In genomic region chr21:37225440-37225839, GRCh38 we compare ENCODE assay signal across 12 cellular contexts. TPM values are rescaled to one million over a fixed set of nuclear protein-coding genes. Genes with fewer than 3 reads are reported as not detected.
DNase-seq lines count a peak whose midpoint lies in the region; ATAC-seq and TF ChIP-seq lines count a peak whose summit lies in the region.
"Had no signal": no experiment of that assay in that cellular context is flagged by ENCODE, and none has a peak within 500 bp of the region (broad histone marks: within the 10 kb centered on the region; RNA-seq: fewer than 3 reads in every experiment).

No MANE protein-coding gene starts in this region.

- CTCF ChIA-PET in activated CD8-positive, alpha-beta memory T cell treated with anti-CD3 and anti-CD28 coated beads, Interleukin-2, amount 10 ng/mL, durations not matched to agents 7 days and 5 days (lab: Charles Lee), result interaction anchor here (1.2 to 1.6 kb wide), 6 partner anchors 18 to 339 kb away, joined by 3 to 4 read pairs (median 4); partner anchors contain the start of gene VPS26C

- peak overlapping the region; percentile 95 for H3K27ac Mint-ChIP-seq in activated CD8-positive, alpha-beta memory T cell treated with anti-CD3 and anti-CD28 coated beads, Interleukin-2, amount 10 ng/mL, durations not matched to agents 7 days and 5 days

- H3K4me3 Mint-ChIP-seq in activated CD8-positive, alpha-beta memory T cell treated with anti-CD3 and anti-CD28 coated beads, Interleukin-2, amount 10 ng/mL, durations not matched to agents 7 days and 5 days, result peak overlapping the region; percentile 64

- H3K4me1 ChIP-seq in effector memory CD4-positive, alpha-beta T cell (ENCODE audit: control insufficient read depth, insufficient read depth, low read length, poor library complexity, severe bottlenecking), result peaks cover 13% of the 10 kb centered on the region
- H3K4me1 ChIP-seq in prostate gland (replicated peaks), result no peaks in the 10 kb centered on the region

- H3K36me3 ChIP-seq in effector memory CD4-positive, alpha-beta T cell (ENCODE audit: control insufficient read depth, insufficient read depth, low read length), result peaks cover 35% of the 10 kb centered on the region
- peaks cover 20% of the 10 kb centered on the region in 2 donors for H3K36me3 ChIP-seq in prostate gland

- peak; percentile 40 for ATAC-seq in activated CD8-positive, alpha-beta memory T cell treated with anti-CD3 and anti-CD28 coated beads, Interleukin-2, amount 10 ng/mL, durations not matched to agents 7 days and 5 days
- ATAC-seq in HG03139 (IDR thresholded peaks at IDR 0.05; ENCODE audit: unreplicated experiment), result no peak
- ATAC-seq: left cardiac atrium had no signal

- WGBS in prostate gland, result 91% methylated on average over 15 of the region's 15 CpGs

- no peaks in the 10 kb centered on the region for H3K9me3 Mint-ChIP-seq in activated CD8-positive, alpha-beta memory T cell treated with anti-CD3 and anti-CD28 coated beads, Interleukin-2, amount 10 ng/mL, durations not matched to agents 7 days and 5 days (ENCODE audit: low read depth)

- in situ Hi-C loops in KBM-7 (cut with MboI; ENCODE audit: low pct_unique_long_range_greater_than_20kb, low sequenced_read_pairs), result no loop called here

- no peaks in the 10 kb centered on the region for H3K9me3 ChIP-seq in effector memory CD4-positive, alpha-beta T cell (ENCODE audit: control insufficient read depth, low read length)
- no peaks in the 10 kb centered on the region for H3K9me3 ChIP-seq in prostate gland

- no peaks in the 10 kb centered on the region for H3K27me3 Mint-ChIP-seq in activated CD8-positive, alpha-beta memory T cell treated with anti-CD3 and anti-CD28 coated beads, Interleukin-2, amount 10 ng/mL, durations not matched to agents 7 days and 5 days

- no peak for TF ChIP-seq POLR2A in prostate gland (IDR thresholded peaks at IDR 0.05)

- peak overlapping the region; percentile 45 for H3K27ac ChIP-seq in effector memory CD4-positive, alpha-beta T cell (ENCODE audit: insufficient read depth, low read length, poor library complexity, severe bottlenecking)
- H3K27ac ChIP-seq in prostate gland, result no peak overlapping the region

- peaks cover 65% of the 10 kb centered on the region for H3K36me3 Mint-ChIP-seq in activated CD8-positive, alpha-beta memory T cell treated with anti-CD3 and anti-CD28 coated beads, Interleukin-2, amount 10 ng/mL, durations not matched to agents 7 days and 5 days

- no peak for TF ChIP-seq CTCF in prostate gland (IDR thresholded peaks at IDR 0.05)

- H3K27me3 ChIP-seq in effector memory CD4-positive, alpha-beta T cell (replicated peaks; ENCODE audit: control insufficient read depth, insufficient read depth, low read length, poor library complexity, severe bottlenecking), result no peaks in the 10 kb centered on the region
- no peaks in the 10 kb centered on the region for H3K27me3 ChIP-seq in prostate gland (replicated peaks; ENCODE audit: insufficient read depth)

- intact Hi-C loops in cardiac septum (cut with DNase I) (no loop called here), prostate gland (cut with DNase I) (no loop called here)

- peaks cover 61% of the 10 kb centered on the region for H3K4me1 Mint-ChIP-seq in activated CD8-positive, alpha-beta memory T cell treated with anti-CD3 and anti-CD28 coated beads, Interleukin-2, amount 10 ng/mL, durations not matched to agents 7 days and 5 days

- DNase-seq in KBM-7, result peak; percentile 85
- DNase-seq in activated CD8-positive, alpha-beta memory T cell treated with anti-CD3 and anti-CD28 coated beads, Interleukin-2, amount 10 ng/mL, durations not matched to agents 7 days and 5 days, result peak; percentile 91
- peak in 1 of 3 donors; percentile 11 for DNase-seq in effector memory CD4-positive, alpha-beta T cell
- peak; percentile 59 to 61 for DNase-seq in stimulated activated CD8-positive, alpha-beta memory T cell treated with anti-CD3 and anti-CD28 coated beads, Interleukin-2, amount 100 ng/mL, for 48 hours (ENCODE audit: low read depth in 2 of 2)
- DNase-seq in cardiac septum (ENCODE audit: low spot score), result no peak
- no peak for DNase-seq in prostate gland (ENCODE audit: low spot score)
- no peak for DNase-seq in DMS 273 (lab: John Stamatoyannopoulos, UW; ENCODE audit: unreplicated experiment)
- DNase-seq: caudate nucleus, DMS79 treated with DMSO at 0.1 percent for 48 hours, left cardiac atrium, NCI-H1092 had no signal

- H3K4me3 ChIP-seq in effector memory CD4-positive, alpha-beta T cell (ENCODE audit: insufficient read depth, low read depth, low read length, poor library complexity, severe bottlenecking), result no peak overlapping the region
- no peak overlapping the region for H3K4me3 ChIP-seq in prostate gland

RNA-seq across cellular contexts. Expression of gene VPS26C, which starts 41.7 kb away (rescaled TPM):
- 10 to 100 TPM; 83.1 to 94.3 TPM for total RNA-seq in activated CD8-positive, alpha-beta memory T cell treated with anti-CD3 and anti-CD28 coated beads, Interleukin-2, amount 10 ng/mL, durations not matched to agents 7 days and 5 days
- total RNA-seq in cardiac septum (44.2 TPM), prostate gland (10 to 100 TPM; 36.8 to 46.1 TPM)

Comparison
In these comparisons a context has a peak if more than half of its experiments do, and no peak if none do; other contexts are left out.
1. DNase-seq: peak in KBM-7 (single experiment), activated CD8-positive, alpha-beta memory T cell treated with anti-CD3 and anti-CD28 coated beads, Interleukin-2, amount 10 ng/mL, durations not matched to agents 7 days and 5 days (single experiment) and stimulated activated CD8-positive, alpha-beta memory T cell treated with anti-CD3 and anti-CD28 coated beads, Interleukin-2, amount 100 ng/mL, for 48 hours (2 of 2); none in cardiac septum (single experiment), prostate gland (single experiment) and DMS 273 (single experiment).